1 cellular context compared by ENCODE assay signal in the genomic region with DNA sequence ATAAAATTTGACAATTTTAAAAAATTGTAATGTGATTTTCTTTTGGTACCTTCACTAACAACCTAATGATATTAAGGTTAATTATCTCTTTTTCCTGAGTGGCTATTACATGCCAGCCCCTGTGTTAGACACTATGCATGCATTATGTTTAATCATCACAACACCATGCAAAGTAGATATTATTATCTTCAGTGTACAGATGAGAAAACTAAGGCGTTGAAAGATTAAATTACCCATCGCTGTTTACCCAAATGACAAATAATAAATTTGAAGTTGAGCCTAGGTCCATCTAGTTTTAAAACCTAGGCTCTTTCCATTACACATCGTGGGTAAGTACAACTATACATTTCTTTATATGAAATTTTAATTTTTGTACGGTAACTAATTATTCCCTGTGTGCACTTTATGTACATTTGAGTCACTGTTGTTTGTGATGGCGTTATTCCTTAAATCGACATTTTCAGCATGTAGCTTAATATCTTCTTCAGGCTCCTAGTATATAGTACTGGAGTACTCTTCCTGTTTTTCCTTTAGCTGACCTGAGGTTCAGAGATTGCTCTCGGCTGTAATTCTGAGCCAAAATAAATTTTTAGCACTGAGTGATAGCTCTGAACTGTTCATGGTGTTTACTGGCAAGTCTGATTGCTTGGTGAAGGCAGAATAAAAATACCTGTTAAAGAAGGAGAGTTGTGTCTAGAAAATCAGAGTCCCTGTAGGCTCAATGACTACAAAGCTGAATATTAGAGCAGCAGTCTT.
TF ChIP-seq lines count a peak whose summit lies in the region.

No MANE protein-coding gene starts in this region.

TF ChIP-seq in endothelial cell of umbilical vein, 7 proteins besides CTCF, POLR2A, EP300 and RAD21:
- TF ChIP-seq MAX (IDR thresholded peaks at IDR 0.05; ENCODE audit: insufficient read depth, insufficient read length) (no peak), POLR2AphosphoS5 (IDR thresholded peaks at IDR 0.05; ENCODE audit: insufficient read depth, low read depth, low read length) (no peak), MYC (IDR thresholded peaks at IDR 0.05; ENCODE audit: low read depth, low read length) (no peak), FOS (IDR thresholded peaks at IDR 0.05; ENCODE audit: borderline replicate concordance, insufficient read depth, low read length) (no peak), JUN (IDR thresholded peaks at IDR 0.05; ENCODE audit: borderline replicate concordance, insufficient read depth, insufficient read length, low read depth) (no peak), GATA2 (IDR thresholded peaks at IDR 0.05; ENCODE audit: insufficient read depth, insufficient read length, low read depth, low read length) (no peak), EZH2 (IDR thresholded peaks at IDR 0.05; ENCODE audit: borderline replicate concordance, low read depth, low read length, severe bottlenecking) (no peak)
TF ChIP-seq in endothelial cell of umbilical vein: peak in this region for 0.
